In genomic region chr2:10963155-10963554, GRCh38 we compare ENCODE assay signal across 13 cellular contexts. TPM values are rescaled to one million over a fixed set of nuclear protein-coding genes. Genes with fewer than 3 reads are reported as not detected.
DNase-seq lines count a peak whose midpoint lies in the region; ATAC-seq and TF ChIP-seq lines count a peak whose summit lies in the region.
"Had no signal": no experiment of that assay in that cellular context is flagged by ENCODE, and none has a peak within 500 bp of the region (broad histone marks: within the 10 kb centered on the region; RNA-seq: fewer than 3 reads in every experiment).

No MANE protein-coding gene starts in this region.

- no peak overlapping the region for H3K4me2 ChIP-seq in PC-3 (ENCODE audit: low read length)

- no peaks in the 10 kb centered on the region for H3K79me2 ChIP-seq in PC-3 (ENCODE audit: low read length)

- H3F3A ChIP-seq in PC-3 (ENCODE audit: low read length, unreplicated experiment), result no peaks in the 10 kb centered on the region

- POLR2A ChIA-PET in T-cell (lab: Charles Lee), result no interaction called here
- POLR2A ChIA-PET in PC-3 (lab: Charles Lee; ENCODE audit: unreplicated experiment), result no interaction called here

- no peak overlapping the region for H3K4me3 Mint-ChIP-seq in T-cell

- no peak overlapping the region for H3K27ac ChIP-seq in PC-3 (ENCODE audit: low read length)
- H3K27ac ChIP-seq: thoracic aorta had no signal

- TF ChIP-seq CTCF in AG10803 (conservative IDR thresholded peaks at IDR 0.05; ENCODE audit: low read length) (no peak), PC-3 (conservative IDR thresholded peaks at IDR 0.05; ENCODE audit: low read depth, low read length) (no peak)

- H3K27me3 Mint-ChIP-seq in T-cell, result peaks cover 20 to 48% of the 10 kb centered on the region in 2 donors

- DNase-seq in AG10803 (ENCODE audit: low read depth), result peak; percentile 38
- DNase-seq in HCEC 1CT, result peak; percentile 22
- peak; percentile 35 for DNase-seq in SW480 (ENCODE audit: low spot score)
- peak; percentile 31 for DNase-seq in globus pallidus (ENCODE audit: low spot score)
- DNase-seq in T-cell, result no peak
- DNase-seq in GOT3 (lab: John Stamatoyannopoulos, UW), result no peak
- no peak for DNase-seq in PC-3
- DNase-seq: activated CD4-positive, alpha-beta T cell treated with anti-CD3 and anti-CD28 coated beads, Interleukin-2, amount 50 U/mL, for 4 hours; stimulated activated CD4-positive, alpha-beta T cell treated with anti-CD3 and anti-CD28 coated beads, Interleukin-4, amount 100 ng/mL, for 4 hours had no signal

- no peaks in the 10 kb centered on the region for H3K4me1 Mint-ChIP-seq in T-cell

- no peaks in the 10 kb centered on the region for H3K36me3 ChIP-seq in PC-3 (ENCODE audit: low read depth, low read length)
- H3K36me3 ChIP-seq: thoracic aorta had no signal

- H3K27ac Mint-ChIP-seq in T-cell, result no peak overlapping the region

- no peaks in the 10 kb centered on the region for H3K4me1 ChIP-seq in PC-3 (ENCODE audit: insufficient read depth, low read length)

- H3K9me2 ChIP-seq in PC-3 (replicated peaks; ENCODE audit: low read length), result no peaks in the 10 kb centered on the region

- CTCF ChIA-PET in T-cell (lab: Charles Lee), result no interaction called here
- CTCF ChIA-PET in PC-3 (lab: Charles Lee), result no interaction called here

- BruUV-seq in PC-3 (replicated peaks; lab: Mats Ljungman, UMichigan), result no TSS peak

- no peaks in the 10 kb centered on the region for H3K9me3 ChIP-seq in PC-3 (ENCODE audit: low read length)
- H3K9me3 ChIP-seq: thoracic aorta had no signal

- H3K4me3 ChIP-seq in AG10803 (ENCODE audit: low read length), result no peak overlapping the region
- no peak overlapping the region for H3K4me3 ChIP-seq in PC-3 (ENCODE audit: low read length)
- H3K4me3 ChIP-seq: thoracic aorta had no signal

- H3K9me3 Mint-ChIP-seq in T-cell, result no peaks in the 10 kb centered on the region

- H3K27me3 ChIP-seq in PC-3 (ENCODE audit: low read length), result peaks cover 25% of the 10 kb centered on the region

- intact Hi-C loops in PC-3 (cut with micrococcal nuclease), result no loop called here

- no peak for ATAC-seq in T-cell (replicated peaks in 1 of 4)
- ATAC-seq in GM21526 (IDR thresholded peaks at IDR 0.05; ENCODE audit: low FRiP score, unreplicated experiment), result no peak
- no peak for ATAC-seq in PC-3
- ATAC-seq: HepG2 had no signal

- no peaks in the 10 kb centered on the region for H3K36me3 Mint-ChIP-seq in T-cell

- no peak overlapping the region for H3K9ac ChIP-seq in PC-3 (ENCODE audit: low read length)

- no peaks in the 10 kb centered on the region for H4K20me1 ChIP-seq in PC-3 (ENCODE audit: low read length)

- no peak overlapping the region for H2AFZ ChIP-seq in PC-3 (ENCODE audit: low read length)

RNA-seq across cellular contexts. Expression of gene KCNF1, which starts 51.4 kb away (rescaled TPM):
- total RNA-seq in T-cell, result not detected
- total RNA-seq in PC-3 (2014; rRNA removed), result 1.3 and 1.8 TPM in 2 replicates
- total RNA-seq: osteocyte, thoracic aorta had no signal

Comparison
In these comparisons a context has a peak if more than half of its experiments do, and no peak if none do; other contexts are left out.
1. DNase-seq: peak in AG10803 (single experiment), HCEC 1CT (single experiment), SW480 (single experiment) and globus pallidus (single experiment); none in T-cell (0 of 34), GOT3 (single experiment) and PC-3 (single experiment).